In genomic region chr14:70045715-70046535, GRCh38 we compare ENCODE assay signal across 8 cellular contexts.
DNase-seq lines count a peak whose midpoint lies in the region; FAIRE-seq and TF ChIP-seq lines count a peak whose summit lies in the region.

No MANE protein-coding gene starts in this region.

- H3K4me3 ChIP-seq in HEK293 (ENCODE audit: low read depth, low read length) (no peak overlapping the region), bronchial epithelial cell (ENCODE audit: low read depth, low read length) (no peak overlapping the region), kidney epithelial cell (ENCODE audit: low read depth, low read length) (no peak overlapping the region), transverse colon (no peak overlapping the region)

- H3K36me3 ChIP-seq in HEK293 (ENCODE audit: control insufficient read depth in 2 of 2, insufficient read depth in 1 of 2, low read length in 2 of 2), result no peaks in the 10 kb centered on the region
- H3K36me3 ChIP-seq in bronchial epithelial cell (ENCODE audit: control insufficient read depth, insufficient read depth, low read length), result no peaks in the 10 kb centered on the region
- no peaks in the 10 kb centered on the region for H3K36me3 ChIP-seq in kidney epithelial cell (ENCODE audit: control insufficient read depth, insufficient read depth, low read length)
- no peaks in the 10 kb centered on the region for H3K36me3 ChIP-seq in transverse colon

- DNase-seq in Ammon's horn (ENCODE audit: low spot score) (peak; percentile 81), NCI-H748 (lab: John Stamatoyannopoulos, UW; ENCODE audit: unreplicated experiment) (peak; percentile 85), bronchial epithelial cell (ENCODE audit: low read depth) (peak; percentile 61), kidney epithelial cell (ENCODE audit: low read depth) (no peak), transverse colon (peak; percentile 78), H54 (ENCODE audit: insufficient read length, low spot score) (no peak)
- no peak for DNase-seq in activated CD8-positive, alpha-beta memory T cell treated with anti-CD3 and anti-CD28 coated beads, Interleukin-2, amount 50 U/mL, for 48 hours

- no peak for TF ChIP-seq POLR2A in transverse colon (IDR thresholded peaks at IDR 0.05)
- TF ChIP-seq POLR2A in H54 (IDR thresholded peaks at IDR 0.05; ENCODE audit: low read depth, low read length), result no peak

- 3 to 29% methylated on average over 10 to 23 of the region's 23 CpGs for WGBS in transverse colon (ENCODE audit: low coverage in 1 of 2), 2 donors

- in situ Hi-C loops in transverse colon (cut with MboI; ENCODE audit: low pct_ligation_motif_present in 1 of 4, low pct_unique_long_range_greater_than_20kb in 1 of 4, low sequenced_read_pairs in 3 of 4), result no loop called here

- TF ChIP-seq EP300 in transverse colon (IDR thresholded peaks at IDR 0.05; ENCODE audit: low read depth), result no peak

- H3K9me3 ChIP-seq in HEK293 (ENCODE audit: control insufficient read depth, insufficient read depth, low read depth, low read length) (no peaks in the 10 kb centered on the region), transverse colon (no peaks in the 10 kb centered on the region)

- CTCF ChIA-PET in HEK293 (lab: Yijun Ruan, JAX), result interaction anchor here (0.6 to 4.4 kb wide), 11 partner anchors 8 to 759 kb away, joined by 3 to 23 read pairs (median 5); no protein-coding TSS in a partner anchor

- POLR2A ChIA-PET in HEK293 (lab: Yijun Ruan, JAX), result no interaction called here

- H3K27ac ChIP-seq in HEK293 (ENCODE audit: extremely low read depth, low read depth, low read length) (no peak overlapping the region), transverse colon (no peak overlapping the region)

- H3K27me3 ChIP-seq in bronchial epithelial cell (ENCODE audit: control insufficient read depth, insufficient read depth, low read length), result peaks cover 2% of the 10 kb centered on the region
- peaks cover 2% of the 10 kb centered on the region for H3K27me3 ChIP-seq in kidney epithelial cell (ENCODE audit: control insufficient read depth, insufficient read depth, low read length)
- peaks cover 8% of the 10 kb centered on the region for H3K27me3 ChIP-seq in transverse colon

- FAIRE-seq in bronchial epithelial cell (lab: Jason Lieb, UNC) (no peak), H54 (lab: Jason Lieb, UNC) (no peak)

- peak; percentile 83 for TF ChIP-seq CTCF in HEK293 (tag by site-specific recombination; IDR thresholded peaks at IDR 0.05)
- TF ChIP-seq CTCF in bronchial epithelial cell (IDR thresholded peaks at IDR 0.05; ENCODE audit: insufficient read depth, low read length, severe bottlenecking), result peak; percentile 96
- TF ChIP-seq CTCF in kidney epithelial cell (IDR thresholded peaks at IDR 0.05; ENCODE audit: insufficient read depth, low read length, poor library complexity, severe bottlenecking), result peak; percentile 85
- peak; percentile 55 to 75 (median 69) for TF ChIP-seq CTCF in transverse colon (IDR thresholded peaks at IDR 0.05)

- intact Hi-C loops in transverse colon (cut with DNase I; ENCODE audit: low total_unique reads), result no loop called here

- no peaks in the 10 kb centered on the region for H3K4me1 ChIP-seq in HEK293 (ENCODE audit: control insufficient read depth, insufficient read depth, low read length)
- H3K4me1 ChIP-seq in transverse colon, result peaks cover 0 to 7% (median 3%) of the 10 kb centered on the region in 4 donors

TF ChIP-seq in HEK293, 187 proteins besides CTCF, POLR2A, EP300 and RAD21:
- TF ChIP-seq ZNF19 (tag by site-specific recombination; IDR thresholded peaks at IDR 0.05; ENCODE audit: low read depth) (no peak), KLF16 (tag by site-specific recombination; IDR thresholded peaks at IDR 0.05) (no peak), ZNF654 (tag by site-specific recombination; IDR thresholded peaks at IDR 0.05; ENCODE audit: low read depth) (peak; percentile 61)
TF ChIP-seq in HEK293: peak in this region for 1.

Comparison
In these comparisons a context has a peak if more than half of its experiments do, and no peak if none do; other contexts are left out.
1. DNase-seq: peak in Ammon's horn (single experiment), NCI-H748 (single experiment), bronchial epithelial cell (single experiment) and transverse colon (single experiment); none in kidney epithelial cell (single experiment), activated CD8-positive, alpha-beta memory T cell treated with anti-CD3 and anti-CD28 coated beads, Interleukin-2, amount 50 U/mL, for 48 hours (single experiment) and H54 (single experiment).
2. Peak in every context shown above with its lines, with median percentiles within 50 percentile points of each other: CTCF ChIP-seq.